In the genomic region with DNA sequence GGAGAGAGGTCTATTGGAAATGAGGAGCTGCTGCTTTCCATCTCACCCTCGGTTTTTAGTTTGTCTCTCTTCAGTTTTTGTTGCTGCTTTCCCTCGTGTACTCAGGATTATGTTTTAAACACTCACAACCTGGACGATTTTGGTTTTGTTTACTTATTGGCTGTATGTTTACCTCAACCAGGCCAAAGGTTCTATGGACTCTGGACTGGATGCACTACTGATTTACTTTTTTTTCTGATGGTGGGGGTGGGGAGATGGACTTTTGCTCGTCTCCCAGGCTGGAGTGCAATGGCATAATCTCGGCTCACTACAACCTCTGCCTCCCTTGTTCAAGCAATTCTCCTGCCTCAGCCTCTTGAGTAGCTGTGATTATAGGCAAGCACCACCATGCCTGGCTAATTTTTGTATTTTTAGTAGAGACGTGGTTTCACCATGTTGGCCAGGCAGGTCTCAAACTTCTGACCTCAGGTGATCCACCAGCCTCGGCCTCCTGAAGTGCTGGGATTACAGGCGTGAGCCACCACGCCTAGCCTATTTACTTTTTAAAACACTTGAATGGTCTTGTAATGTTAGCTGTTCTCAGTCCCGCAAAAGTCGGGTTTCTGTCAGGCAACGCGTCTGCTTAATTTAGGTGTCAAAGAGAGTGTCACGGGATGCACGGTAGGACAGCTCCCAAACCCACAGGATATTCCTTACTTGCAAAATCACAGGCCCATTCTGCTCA, we compare ENCODE assay signal across 1 cellular context.
TF ChIP-seq lines count a peak whose summit lies in the region.

No MANE protein-coding gene starts in this region.

TF ChIP-seq in HepG2, 621 proteins besides CTCF, POLR2A, EP300 and RAD21 (continued from another document and continues in another):
- TF ChIP-seq, protein P1, sequence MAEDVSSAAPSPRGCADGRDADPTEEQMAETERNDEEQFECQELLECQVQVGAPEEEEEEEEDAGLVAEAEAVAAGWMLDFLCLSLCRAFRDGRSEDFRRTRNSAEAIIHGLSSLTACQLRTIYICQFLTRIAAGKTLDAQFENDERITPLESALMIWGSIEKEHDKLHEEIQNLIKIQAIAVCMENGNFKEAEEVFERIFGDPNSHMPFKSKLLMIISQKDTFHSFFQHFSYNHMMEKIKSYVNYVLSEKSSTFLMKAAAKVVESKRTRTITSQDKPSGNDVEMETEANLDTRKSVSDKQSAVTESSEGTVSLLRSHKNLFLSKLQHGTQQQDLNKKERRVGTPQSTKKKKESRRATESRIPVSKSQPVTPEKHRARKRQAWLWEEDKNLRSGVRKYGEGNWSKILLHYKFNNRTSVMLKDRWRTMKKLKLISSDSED (CRISPR knock-in tag; IDR thresholded peaks at IDR 0.05) = no peak
- TF ChIP-seq SOX5 (CRISPR knock-in tag; IDR thresholded peaks at IDR 0.05; ENCODE audit: borderline replicate concordance) (peak; percentile 76; the same call in 1 of the 2 replicates), ZNF232 (CRISPR knock-in tag; IDR thresholded peaks at IDR 0.05; ENCODE audit: borderline replicate concordance) (0 out of 2 replicates have a peak, but pooled peaks have one; percentile 52), CAMTA2 (CRISPR knock-in tag; IDR thresholded peaks at IDR 0.05; ENCODE audit: borderline replicate concordance) (no peak), SSRP1 (CRISPR knock-in tag; IDR thresholded peaks at IDR 0.05) (peak; percentile 68; the same call in 1 of the 2 replicates), ZNF552 (CRISPR knock-in tag; IDR thresholded peaks at IDR 0.05; ENCODE audit: borderline replicate concordance) (0 out of 2 replicates have a peak, but pooled peaks have one; percentile 58), ZNF547 (CRISPR knock-in tag; IDR thresholded peaks at IDR 0.05) (peak; percentile 62; the same call in 1 of the 2 replicates), PHF21A (CRISPR knock-in tag; IDR thresholded peaks at IDR 0.05) (peak; percentile 81; the same call in 1 of the 2 replicates), SKI (IDR thresholded peaks at IDR 0.05; ENCODE audit: partially characterized antibody) (peak; percentile 88), ZNF850 (CRISPR knock-in tag; conservative IDR thresholded peaks at IDR 0.05) (peak; percentile 40; the same call in 1 of the 2 replicates), ATAD3A (CRISPR knock-in tag; IDR thresholded peaks at IDR 0.05) (no peak), SAFB2 (CRISPR knock-in tag; IDR thresholded peaks at IDR 0.05; ENCODE audit: borderline replicate concordance, low read depth) (peak; percentile 69; the same call in 1 of the 2 replicates), TCF7 (IDR thresholded peaks at IDR 0.05; ENCODE audit: low read depth) (0 out of 2 replicates have a peak, but pooled peaks have one; percentile 7), SETDB1 (CRISPR knock-in tag; IDR thresholded peaks at IDR 0.05; ENCODE audit: borderline replicate concordance) (0 out of 2 replicates have a peak, but pooled peaks have one; percentile 53), ZNF556 (CRISPR knock-in tag; IDR thresholded peaks at IDR 0.05; ENCODE audit: borderline replicate concordance) (peak; percentile 74; the same call in 1 of the 2 replicates), YEATS4 (CRISPR knock-in tag; IDR thresholded peaks at IDR 0.05; ENCODE audit: borderline replicate concordance) (peak; percentile 44; the same call in 1 of the 2 replicates), NR2C2 (CRISPR knock-in tag; IDR thresholded peaks at IDR 0.05; ENCODE audit: borderline replicate concordance) (peak; percentile 73; the same call in 1 of the 2 replicates), HMG20B (CRISPR knock-in tag; conservative IDR thresholded peaks at IDR 0.05) (peak; percentile 68; the same call in 1 of the 2 replicates), FOXK1 (CRISPR knock-in tag; IDR thresholded peaks at IDR 0.05; ENCODE audit: borderline replicate concordance, low read depth) (peak; percentile 80), ZNF747 (CRISPR knock-in tag; IDR thresholded peaks at IDR 0.05; ENCODE audit: borderline replicate concordance) (0 out of 2 replicates have a peak, but pooled peaks have one; percentile 50), HNF4G (IDR thresholded peaks at IDR 0.05; ENCODE audit: borderline replicate concordance, low read depth, low read length) (peak; percentile 99), HNF4G (CRISPR knock-in tag; IDR thresholded peaks at IDR 0.05; ENCODE audit: borderline replicate concordance, low read depth) (peak; percentile 96), ZNF451 (CRISPR knock-in tag; IDR thresholded peaks at IDR 0.05) (no peak), FOXA3 (CRISPR knock-in tag; IDR thresholded peaks at IDR 0.05) (peak; percentile 89), RXRA (CRISPR knock-in tag; IDR thresholded peaks at IDR 0.05) (peak; percentile 31; the same call in 1 of the 2 replicates), CEBPG (CRISPR knock-in tag; IDR thresholded peaks at IDR 0.05) (peak; percentile 23), HDAC2 (CRISPR knock-in tag; IDR thresholded peaks at IDR 0.05) (peak; percentile 45), ZNF781 (CRISPR knock-in tag; IDR thresholded peaks at IDR 0.05; ENCODE audit: borderline replicate concordance, not compliant biosample characterization) (peak; percentile 62)
- TF ChIP-seq, protein P2, sequence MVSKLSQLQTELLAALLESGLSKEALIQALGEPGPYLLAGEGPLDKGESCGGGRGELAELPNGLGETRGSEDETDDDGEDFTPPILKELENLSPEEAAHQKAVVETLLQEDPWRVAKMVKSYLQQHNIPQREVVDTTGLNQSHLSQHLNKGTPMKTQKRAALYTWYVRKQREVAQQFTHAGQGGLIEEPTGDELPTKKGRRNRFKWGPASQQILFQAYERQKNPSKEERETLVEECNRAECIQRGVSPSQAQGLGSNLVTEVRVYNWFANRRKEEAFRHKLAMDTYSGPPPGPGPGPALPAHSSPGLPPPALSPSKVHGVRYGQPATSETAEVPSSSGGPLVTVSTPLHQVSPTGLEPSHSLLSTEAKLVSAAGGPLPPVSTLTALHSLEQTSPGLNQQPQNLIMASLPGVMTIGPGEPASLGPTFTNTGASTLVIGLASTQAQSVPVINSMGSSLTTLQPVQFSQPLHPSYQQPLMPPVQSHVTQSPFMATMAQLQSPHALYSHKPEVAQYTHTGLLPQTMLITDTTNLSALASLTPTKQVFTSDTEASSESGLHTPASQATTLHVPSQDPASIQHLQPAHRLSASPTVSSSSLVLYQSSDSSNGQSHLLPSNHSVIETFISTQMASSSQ (IDR thresholded peaks at IDR 0.05; ENCODE audit: low read depth) = peak; percentile 60; the same call in 1 of the 2 replicates
- TF ChIP-seq, protein P2 (CRISPR knock-in tag; IDR thresholded peaks at IDR 0.05; ENCODE audit: borderline replicate concordance) = no peak; the same call in 1 of the 2 replicates
- TF ChIP-seq, protein P3, sequence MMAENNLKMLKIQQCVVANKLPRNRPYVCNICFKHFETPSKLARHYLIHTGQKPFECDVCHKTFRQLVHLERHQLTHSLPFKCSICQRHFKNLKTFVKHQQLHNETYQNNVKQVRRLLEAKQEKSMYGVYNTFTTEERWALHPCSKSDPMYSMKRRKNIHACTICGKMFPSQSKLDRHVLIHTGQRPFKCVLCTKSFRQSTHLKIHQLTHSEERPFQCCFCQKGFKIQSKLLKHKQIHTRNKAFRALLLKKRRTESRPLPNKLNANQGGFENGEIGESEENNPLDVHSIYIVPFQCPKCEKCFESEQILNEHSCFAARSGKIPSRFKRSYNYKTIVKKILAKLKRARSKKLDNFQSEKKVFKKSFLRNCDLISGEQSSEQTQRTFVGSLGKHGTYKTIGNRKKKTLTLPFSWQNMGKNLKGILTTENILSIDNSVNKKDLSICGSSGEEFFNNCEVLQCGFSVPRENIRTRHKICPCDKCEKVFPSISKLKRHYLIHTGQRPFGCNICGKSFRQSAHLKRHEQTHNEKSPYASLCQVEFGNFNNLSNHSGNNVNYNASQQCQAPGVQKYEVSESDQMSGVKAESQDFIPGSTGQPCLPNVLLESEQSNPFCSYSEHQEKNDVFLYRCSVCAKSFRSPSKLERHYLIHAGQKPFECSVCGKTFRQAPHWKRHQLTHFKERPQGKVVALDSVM (CRISPR knock-in tag; IDR thresholded peaks at IDR 0.05) = peak; percentile 77
- TF ChIP-seq, protein P4, sequence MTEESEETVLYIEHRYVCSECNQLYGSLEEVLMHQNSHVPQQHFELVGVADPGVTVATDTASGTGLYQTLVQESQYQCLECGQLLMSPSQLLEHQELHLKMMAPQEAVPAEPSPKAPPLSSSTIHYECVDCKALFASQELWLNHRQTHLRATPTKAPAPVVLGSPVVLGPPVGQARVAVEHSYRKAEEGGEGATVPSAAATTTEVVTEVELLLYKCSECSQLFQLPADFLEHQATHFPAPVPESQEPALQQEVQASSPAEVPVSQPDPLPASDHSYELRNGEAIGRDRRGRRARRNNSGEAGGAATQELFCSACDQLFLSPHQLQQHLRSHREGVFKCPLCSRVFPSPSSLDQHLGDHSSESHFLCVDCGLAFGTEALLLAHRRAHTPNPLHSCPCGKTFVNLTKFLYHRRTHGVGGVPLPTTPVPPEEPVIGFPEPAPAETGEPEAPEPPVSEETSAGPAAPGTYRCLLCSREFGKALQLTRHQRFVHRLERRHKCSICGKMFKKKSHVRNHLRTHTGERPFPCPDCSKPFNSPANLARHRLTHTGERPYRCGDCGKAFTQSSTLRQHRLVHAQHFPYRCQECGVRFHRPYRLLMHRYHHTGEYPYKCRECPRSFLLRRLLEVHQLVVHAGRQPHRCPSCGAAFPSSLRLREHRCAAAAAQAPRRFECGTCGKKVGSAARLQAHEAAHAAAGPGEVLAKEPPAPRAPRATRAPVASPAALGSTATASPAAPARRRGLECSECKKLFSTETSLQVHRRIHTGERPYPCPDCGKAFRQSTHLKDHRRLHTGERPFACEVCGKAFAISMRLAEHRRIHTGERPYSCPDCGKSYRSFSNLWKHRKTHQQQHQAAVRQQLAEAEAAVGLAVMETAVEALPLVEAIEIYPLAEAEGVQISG (CRISPR knock-in tag; IDR thresholded peaks at IDR 0.05) = peak; percentile 68
- TF ChIP-seq, protein P5, sequence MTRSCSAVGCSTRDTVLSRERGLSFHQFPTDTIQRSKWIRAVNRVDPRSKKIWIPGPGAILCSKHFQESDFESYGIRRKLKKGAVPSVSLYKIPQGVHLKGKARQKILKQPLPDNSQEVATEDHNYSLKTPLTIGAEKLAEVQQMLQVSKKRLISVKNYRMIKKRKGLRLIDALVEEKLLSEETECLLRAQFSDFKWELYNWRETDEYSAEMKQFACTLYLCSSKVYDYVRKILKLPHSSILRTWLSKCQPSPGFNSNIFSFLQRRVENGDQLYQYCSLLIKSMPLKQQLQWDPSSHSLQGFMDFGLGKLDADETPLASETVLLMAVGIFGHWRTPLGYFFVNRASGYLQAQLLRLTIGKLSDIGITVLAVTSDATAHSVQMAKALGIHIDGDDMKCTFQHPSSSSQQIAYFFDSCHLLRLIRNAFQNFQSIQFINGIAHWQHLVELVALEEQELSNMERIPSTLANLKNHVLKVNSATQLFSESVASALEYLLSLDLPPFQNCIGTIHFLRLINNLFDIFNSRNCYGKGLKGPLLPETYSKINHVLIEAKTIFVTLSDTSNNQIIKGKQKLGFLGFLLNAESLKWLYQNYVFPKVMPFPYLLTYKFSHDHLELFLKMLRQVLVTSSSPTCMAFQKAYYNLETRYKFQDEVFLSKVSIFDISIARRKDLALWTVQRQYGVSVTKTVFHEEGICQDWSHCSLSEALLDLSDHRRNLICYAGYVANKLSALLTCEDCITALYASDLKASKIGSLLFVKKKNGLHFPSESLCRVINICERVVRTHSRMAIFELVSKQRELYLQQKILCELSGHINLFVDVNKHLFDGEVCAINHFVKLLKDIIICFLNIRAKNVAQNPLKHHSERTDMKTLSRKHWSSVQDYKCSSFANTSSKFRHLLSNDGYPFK (CRISPR knock-in tag; IDR thresholded peaks at IDR 0.05; ENCODE audit: borderline replicate concordance) = peak; percentile 32; the same call in 1 of the 2 replicates
- TF ChIP-seq, protein P6, sequence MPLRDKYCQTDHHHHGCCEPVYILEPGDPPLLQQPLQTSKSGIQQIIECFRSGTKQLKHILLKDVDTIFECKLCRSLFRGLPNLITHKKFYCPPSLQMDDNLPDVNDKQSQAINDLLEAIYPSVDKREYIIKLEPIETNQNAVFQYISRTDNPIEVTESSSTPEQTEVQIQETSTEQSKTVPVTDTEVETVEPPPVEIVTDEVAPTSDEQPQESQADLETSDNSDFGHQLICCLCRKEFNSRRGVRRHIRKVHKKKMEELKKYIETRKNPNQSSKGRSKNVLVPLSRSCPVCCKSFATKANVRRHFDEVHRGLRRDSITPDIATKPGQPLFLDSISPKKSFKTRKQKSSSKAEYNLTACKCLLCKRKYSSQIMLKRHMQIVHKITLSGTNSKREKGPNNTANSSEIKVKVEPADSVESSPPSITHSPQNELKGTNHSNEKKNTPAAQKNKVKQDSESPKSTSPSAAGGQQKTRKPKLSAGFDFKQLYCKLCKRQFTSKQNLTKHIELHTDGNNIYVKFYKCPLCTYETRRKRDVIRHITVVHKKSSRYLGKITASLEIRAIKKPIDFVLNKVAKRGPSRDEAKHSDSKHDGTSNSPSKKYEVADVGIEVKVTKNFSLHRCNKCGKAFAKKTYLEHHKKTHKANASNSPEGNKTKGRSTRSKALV (CRISPR knock-in tag; IDR thresholded peaks at IDR 0.05) = peak; percentile 87
- TF ChIP-seq, protein P7, sequence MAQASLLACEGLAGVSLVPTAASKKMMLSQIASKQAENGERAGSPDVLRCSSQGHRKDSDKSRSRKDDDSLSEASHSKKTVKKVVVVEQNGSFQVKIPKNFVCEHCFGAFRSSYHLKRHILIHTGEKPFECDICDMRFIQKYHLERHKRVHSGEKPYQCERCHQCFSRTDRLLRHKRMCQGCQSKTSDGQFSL (CRISPR knock-in tag; IDR thresholded peaks at IDR 0.05) = 0 out of 2 replicates have a peak, but pooled peaks have one; percentile 48
- TF ChIP-seq, protein P8, sequence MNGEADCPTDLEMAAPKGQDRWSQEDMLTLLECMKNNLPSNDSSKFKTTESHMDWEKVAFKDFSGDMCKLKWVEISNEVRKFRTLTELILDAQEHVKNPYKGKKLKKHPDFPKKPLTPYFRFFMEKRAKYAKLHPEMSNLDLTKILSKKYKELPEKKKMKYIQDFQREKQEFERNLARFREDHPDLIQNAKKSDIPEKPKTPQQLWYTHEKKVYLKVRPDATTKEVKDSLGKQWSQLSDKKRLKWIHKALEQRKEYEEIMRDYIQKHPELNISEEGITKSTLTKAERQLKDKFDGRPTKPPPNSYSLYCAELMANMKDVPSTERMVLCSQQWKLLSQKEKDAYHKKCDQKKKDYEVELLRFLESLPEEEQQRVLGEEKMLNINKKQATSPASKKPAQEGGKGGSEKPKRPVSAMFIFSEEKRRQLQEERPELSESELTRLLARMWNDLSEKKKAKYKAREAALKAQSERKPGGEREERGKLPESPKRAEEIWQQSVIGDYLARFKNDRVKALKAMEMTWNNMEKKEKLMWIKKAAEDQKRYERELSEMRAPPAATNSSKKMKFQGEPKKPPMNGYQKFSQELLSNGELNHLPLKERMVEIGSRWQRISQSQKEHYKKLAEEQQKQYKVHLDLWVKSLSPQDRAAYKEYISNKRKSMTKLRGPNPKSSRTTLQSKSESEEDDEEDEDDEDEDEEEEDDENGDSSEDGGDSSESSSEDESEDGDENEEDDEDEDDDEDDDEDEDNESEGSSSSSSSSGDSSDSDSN (CRISPR knock-in tag; IDR thresholded peaks at IDR 0.05) = peak; percentile 56; the same call in 1 of the 2 replicates
